8 cellular contexts compared by ENCODE assay signal in genomic region chr19:4575978-4576933, GRCh38. TPM values are rescaled to one million over a fixed set of nuclear protein-coding genes. Genes with fewer than 3 reads are reported as not detected.
DNase-seq lines count a peak whose midpoint lies in the region; ATAC-seq and TF ChIP-seq lines count a peak whose summit lies in the region.

No MANE protein-coding gene starts in this region.

- H3K27me3 ChIP-seq in CD4-positive, alpha-beta T cell (ENCODE audit: control insufficient read depth, insufficient read depth, low read length): peaks cover 58% of the 10 kb centered on the region
- H3K27me3 ChIP-seq in HUES6 (ENCODE audit: control insufficient read depth, insufficient read depth, low read length): peaks cover 16% of the 10 kb centered on the region; the same call in 1 of the 2 replicates

- no peaks in the 10 kb centered on the region for H3K4me1 Mint-ChIP-seq in CD4-positive, alpha-beta T cell (ENCODE audit: low read depth)
- H3K4me1 Mint-ChIP-seq in memory B cell: peaks cover 3% of the 10 kb centered on the region

- no peak overlapping the region for H3K4me3 Mint-ChIP-seq in CD4-positive, alpha-beta T cell
- H3K4me3 Mint-ChIP-seq in memory B cell: no peak overlapping the region

- no peaks in the 10 kb centered on the region for H3K9me3 Mint-ChIP-seq in CD4-positive, alpha-beta T cell
- no peaks in the 10 kb centered on the region for H3K9me3 Mint-ChIP-seq in memory B cell

- no peaks in the 10 kb centered on the region for H3K36me3 Mint-ChIP-seq in CD4-positive, alpha-beta T cell (ENCODE audit: low read depth)
- no peaks in the 10 kb centered on the region for H3K36me3 Mint-ChIP-seq in memory B cell

- CTCF ChIA-PET in CD4-positive, alpha-beta T cell (lab: Charles Lee): interaction anchor here (1.1 to 1.9 kb wide), 4 partner anchors 9 to 60 kb away, joined by 3 to 14 read pairs (median 4); no protein-coding TSS in a partner anchor

- no peaks in the 10 kb centered on the region for H3K9me3 ChIP-seq in CD4-positive, alpha-beta T cell (ENCODE audit: control insufficient read depth, low read length)
- H3K9me3 ChIP-seq in HUES6 (ENCODE audit: control insufficient read depth, insufficient read depth, low read depth, low read length): no peaks in the 10 kb centered on the region

- DNase-seq in CD4-positive, alpha-beta T cell: peak; percentile 52 to 77 (median 62)
- DNase-seq in activated CD4-positive, alpha-beta T cell treated with anti-CD3 and anti-CD28 coated beads for 4 hours: peak; percentile 45 to 71
- DNase-seq in dermis blood vessel endothelial cell (peak; percentile 88), memory B cell (ENCODE audit: low spot score in 2 of 2) (peak; percentile 69 to 80), NCI-H1930 (lab: John Stamatoyannopoulos, UW) (no peak)
- DNase-seq in stimulated activated CD8-positive, alpha-beta memory T cell treated with anti-CD3 and anti-CD28 coated beads, Interleukin-2, amount 100 ng/mL, for 1 hour (ENCODE audit: low read depth in 2 of 2): peak; percentile 39 to 52

- peaks cover 47% of the 10 kb centered on the region for H3K27me3 Mint-ChIP-seq in CD4-positive, alpha-beta T cell
- H3K27me3 Mint-ChIP-seq in memory B cell: peaks cover 17% of the 10 kb centered on the region

- TF ChIP-seq CTCF in CD4-positive, alpha-beta T cell (IDR thresholded peaks at IDR 0.05): peak; percentile 65

- intact Hi-C loops in CD4-positive, alpha-beta T cell (cut with DNase I, micrococcal nuclease): loop anchor here in 1 of 2 experiments (1.0 to 10.0 kb wide), 2 partner anchors 60 to 229 kb away; no protein-coding TSS in a partner anchor

- H3K4me1 ChIP-seq in HUES6 (ENCODE audit: control insufficient read depth, insufficient read depth, low read length): peaks cover 21% of the 10 kb centered on the region; the same call in 1 of the 2 replicates

- no peak overlapping the region for H3K27ac ChIP-seq in CD4-positive, alpha-beta T cell (ENCODE audit: low read depth, low read length)
- H3K27ac ChIP-seq in HUES6 (ENCODE audit: low read depth, low read length): peak overlapping the region; percentile 92; the same call in 1 of the 2 replicates

- peak overlapping the region; percentile 40; the same call in 1 of the 2 replicates for H3K4me3 ChIP-seq in HUES6 (ENCODE audit: low read depth, low read length)

- H3K36me3 ChIP-seq in HUES6 (ENCODE audit: control insufficient read depth, insufficient read depth, low read length): no peaks in the 10 kb centered on the region

- POLR2A ChIA-PET in CD4-positive, alpha-beta T cell (lab: Charles Lee): interaction anchor here (0.6 to 0.9 kb wide), 2 partner anchors 60 to 1047 kb away, joined by 3 read pairs; partner anchors contain the start of genes SAFB and SAFB2

- peak; percentile 62 for ATAC-seq in CD4-positive, alpha-beta T cell (ENCODE audit: poor library complexity)
- ATAC-seq in memory B cell (ENCODE audit: low read depth) (peak; percentile 46), GM21367 (IDR thresholded peaks at IDR 0.05; ENCODE audit: unreplicated experiment) (no peak)

- no peak overlapping the region for H3K27ac Mint-ChIP-seq in CD4-positive, alpha-beta T cell
- H3K27ac Mint-ChIP-seq in memory B cell: no peak overlapping the region

- peak overlapping the region; percentile 83 for H3K9ac ChIP-seq in HUES6 (ENCODE audit: low read length)

RNA-seq across cellular contexts. Expression of gene SEMA6B, which starts 16.8 kb away (rescaled TPM):
- total RNA-seq in CD4-positive, alpha-beta T cell: under 1 TPM; 0.14 to 0.17 TPM
- total RNA-seq in dermis blood vessel endothelial cell: 143 and 209 TPM in 2 replicates

RNA-seq across cellular contexts. Expression of gene LRG1, which starts 36.4 kb away (rescaled TPM):
- total RNA-seq in CD4-positive, alpha-beta T cell: not detected
- total RNA-seq in dermis blood vessel endothelial cell: 1.2 and 1.6 TPM in 2 replicates

RNA-seq across cellular contexts. Expression of gene PLIN5, which starts 41.2 kb away (rescaled TPM):
- total RNA-seq in CD4-positive, alpha-beta T cell: under 1 TPM; 0.31 to 0.93 TPM
- 4.7 and 11.7 TPM in 2 replicates for total RNA-seq in dermis blood vessel endothelial cell

RNA-seq across cellular contexts. Expression of gene PLIN4, which starts 58.0 kb away (rescaled TPM):
- total RNA-seq in CD4-positive, alpha-beta T cell: not detected
- 1.1 and 1.5 TPM in 2 replicates for total RNA-seq in dermis blood vessel endothelial cell

Comparison
In these comparisons a context has a peak if more than half of its experiments do, and no peak if none do; other contexts are left out.
1. DNase-seq: peak in CD4-positive, alpha-beta T cell (10 of 10), activated CD4-positive, alpha-beta T cell treated with anti-CD3 and anti-CD28 coated beads for 4 hours (2 of 2), dermis blood vessel endothelial cell (single experiment), memory B cell (2 of 2) and stimulated activated CD8-positive, alpha-beta memory T cell treated with anti-CD3 and anti-CD28 coated beads, Interleukin-2, amount 100 ng/mL, for 1 hour (2 of 2); none in NCI-H1930 (0 of 2).
2. RNA of gene SEMA6B, which starts 16.8 kb away (total RNA-seq): 143 to 209 TPM in dermis blood vessel endothelial cell; 0.14 to 0.17 TPM in CD4-positive, alpha-beta T cell; every median in the first group is over 100 times any median in the second.